In genomic region chr7:75798770-75799169, GRCh38 we compare ENCODE assay signal across 2 cellular contexts.
TF ChIP-seq lines count a peak whose summit lies in the region.

No MANE protein-coding gene starts in this region.

TF ChIP-seq in H1, 55 proteins besides CTCF, POLR2A, EP300 and RAD21:
- TF ChIP-seq TAF7 (optimal IDR thresholded peaks at IDR 0.05; ENCODE audit: borderline replicate concordance, low read depth, low read length), result no peak
- no peak for TF ChIP-seq RFX5 (IDR thresholded peaks at IDR 0.05; ENCODE audit: borderline replicate concordance, low read depth, low read length)
TF ChIP-seq in H1: peak in this region for 0.

TF ChIP-seq in WTC11, 78 proteins besides CTCF, POLR2A, EP300 and RAD21:
- TF ChIP-seq E2F1 (CRISPR knock-in tag; IDR thresholded peaks at IDR 0.05), result no peak
- no peak for TF ChIP-seq CREB1 (CRISPR knock-in tag; IDR thresholded peaks at IDR 0.05)
- no peak for TF ChIP-seq JUN (CRISPR knock-in tag; IDR thresholded peaks at IDR 0.05)
- TF ChIP-seq TP53 (CRISPR knock-in tag; IDR thresholded peaks at IDR 0.05), result no peak
- TF ChIP-seq ZNF138 (CRISPR knock-in tag; conservative IDR thresholded peaks at IDR 0.05), result no peak
- TF ChIP-seq NR2C2 (CRISPR knock-in tag; IDR thresholded peaks at IDR 0.05), result no peak
- TF ChIP-seq ZBTB21 (CRISPR knock-in tag; IDR thresholded peaks at IDR 0.05; ENCODE audit: borderline replicate concordance), result no peak
- TF ChIP-seq ATF1 (CRISPR knock-in tag; IDR thresholded peaks at IDR 0.05), result no peak
- no peak for TF ChIP-seq USF1 (CRISPR knock-in tag; IDR thresholded peaks at IDR 0.05)
- no peak for TF ChIP-seq AFF4 (CRISPR knock-in tag; IDR thresholded peaks at IDR 0.05; ENCODE audit: borderline replicate concordance)
- no peak for TF ChIP-seq TCF7 (CRISPR knock-in tag; IDR thresholded peaks at IDR 0.05; ENCODE audit: low read depth)
- no peak for TF ChIP-seq NFE2L1 (CRISPR knock-in tag; IDR thresholded peaks at IDR 0.05)
